In genomic region chr7:115352375-115352774, GRCh38 we compare ENCODE assay signal across 18 cellular contexts.
DNase-seq lines count a peak whose midpoint lies in the region; TF ChIP-seq lines count a peak whose summit lies in the region.
"Had no signal": no experiment of that assay in that cellular context is flagged by ENCODE, and none has a peak within 500 bp of the region (broad histone marks: within the 10 kb centered on the region; RNA-seq: fewer than 3 reads in every experiment).

No MANE protein-coding gene starts in this region.

- no peaks in the 10 kb centered on the region for H3K36me3 Mint-ChIP-seq in activated CD4-positive, alpha-beta T cell treated with anti-CD3 and anti-CD28 coated beads, Interleukin-2, amount 10 ng/mL, durations not matched to agents 7 days and 5 days (ENCODE audit: low read depth)

- H3K23ac ChIP-seq in neuronal stem cell (ENCODE audit: low read depth, low read length, poor library complexity), result no peak overlapping the region

- no peak overlapping the region for H3K27ac Mint-ChIP-seq in activated CD4-positive, alpha-beta T cell treated with anti-CD3 and anti-CD28 coated beads, Interleukin-2, amount 10 ng/mL, durations not matched to agents 7 days and 5 days
- H3K27ac Mint-ChIP-seq: activated T-helper 1 cell treated with anti-CD3 and anti-CD28 coated beads, Interleukin-12 subunit alpha, Interleukin-12 subunit beta, Interleukin-2, Interleukin-4 antibody, amounts not matched to agents 30 ng/mL and 10 ng/mL and 1 ng/mL, durations not matched to agents 14 hours and 24 hours and 36 hours had no signal

- H3K4ac ChIP-seq in neuronal stem cell (ENCODE audit: low read length), result no peak overlapping the region

- H3K27me3 ChIP-seq in neuronal stem cell (ENCODE audit: control insufficient read depth in 3 of 3, insufficient read depth in 3 of 3, low read depth in 1 of 3, low read length in 3 of 3), result no peaks in the 10 kb centered on the region
- no peaks in the 10 kb centered on the region for H3K27me3 ChIP-seq in spleen (replicated peaks in 1 of 7)
- H3K27me3 ChIP-seq: transverse colon had no signal

- H3K4me3 ChIP-seq in astrocyte of the spinal cord (ENCODE audit: low read depth, low read length) (no peak overlapping the region), neuronal stem cell (ENCODE audit: low read length in 2 of 2) (no peak overlapping the region), spleen (no peak overlapping the region)
- H3K4me3 ChIP-seq: prostate gland, transverse colon had no signal

- no peak overlapping the region for H3K4me3 Mint-ChIP-seq in activated CD4-positive, alpha-beta T cell treated with anti-CD3 and anti-CD28 coated beads, Interleukin-2, amount 10 ng/mL, durations not matched to agents 7 days and 5 days
- H3K4me3 Mint-ChIP-seq: activated T-helper 1 cell treated with anti-CD3 and anti-CD28 coated beads, Interleukin-12 subunit alpha, Interleukin-12 subunit beta, Interleukin-2, Interleukin-4 antibody, amounts not matched to agents 30 ng/mL and 10 ng/mL and 1 ng/mL, durations not matched to agents 14 hours and 24 hours and 36 hours had no signal

- H3K18ac ChIP-seq in neuronal stem cell (ENCODE audit: low read length), result no peak overlapping the region

- H3K79me1 ChIP-seq in neuronal stem cell (ENCODE audit: low read depth, low read length), result no peaks in the 10 kb centered on the region

- no peak overlapping the region for H2BK12ac ChIP-seq in neuronal stem cell (ENCODE audit: low read length)

- no peak overlapping the region for H2BK5ac ChIP-seq in neuronal stem cell (ENCODE audit: low read length)

- H3K9me3 ChIP-seq in neuronal stem cell (replicated peaks in 1 of 2; ENCODE audit: control insufficient read depth in 2 of 2, insufficient read depth in 1 of 2, low read depth in 1 of 2, low read length in 2 of 2) (no peaks in the 10 kb centered on the region), spleen (no peaks in the 10 kb centered on the region)
- H3K9me3 ChIP-seq: prostate gland, transverse colon had no signal

- POLR2A ChIA-PET in activated CD4-positive, alpha-beta T cell treated with anti-CD3 and anti-CD28 coated beads, Interleukin-2, amount 10 ng/mL, durations not matched to agents 7 days and 5 days (lab: Charles Lee), result no interaction called here

- no peak overlapping the region for H3K14ac ChIP-seq in neuronal stem cell (ENCODE audit: low read length)

- H3K27ac ChIP-seq in neuronal stem cell (replicated peaks; ENCODE audit: low read length) (no peak overlapping the region), spleen (no peak overlapping the region)
- H3K27ac ChIP-seq: prostate gland, transverse colon had no signal

- H3K4me1 ChIP-seq in neuronal stem cell (ENCODE audit: control insufficient read depth in 2 of 2, insufficient read depth in 1 of 2, low read depth in 1 of 2, low read length in 2 of 2), result no peaks in the 10 kb centered on the region
- H3K4me1 ChIP-seq in spleen, result no peaks in the 10 kb centered on the region
- H3K4me1 ChIP-seq: prostate gland had no signal

- peak; percentile 38 for DNase-seq in AG08396 (ENCODE audit: low spot score)
- DNase-seq in HT1080 (ENCODE audit: low read depth), result peak; percentile 72
- peak; percentile 48 for DNase-seq in astrocyte of the spinal cord (ENCODE audit: low read depth, low spot score)
- DNase-seq in iris pigment epithelial cell (ENCODE audit: low read depth), result peak; percentile 80
- no peak for DNase-seq in neuronal stem cell (ENCODE audit: low spot score)
- no peak for DNase-seq in NCI-H446 (lab: John Stamatoyannopoulos, UW)
- DNase-seq in activated CD4-positive, alpha-beta T cell treated with anti-CD3 and anti-CD28 coated beads, Interleukin-2, amount 10 ng/mL, durations not matched to agents 7 days and 5 days, result no peak
- DNase-seq in spleen, result no peak
- DNase-seq: activated CD4-positive, alpha-beta T cell treated with anti-CD3 and anti-CD28 coated beads, Interleukin-2, amount 50 U/mL, for 4 hours; C1 segment of cervical spinal cord; effector CD4-positive, alpha-beta T cell; KG1; NCI-H146; RPMI8226; T1000; transverse colon had no signal

- no peak overlapping the region for H3K9ac ChIP-seq in neuronal stem cell (ENCODE audit: low read depth, low read length, poor library complexity)

- no peaks in the 10 kb centered on the region for H3K4me1 Mint-ChIP-seq in activated CD4-positive, alpha-beta T cell treated with anti-CD3 and anti-CD28 coated beads, Interleukin-2, amount 10 ng/mL, durations not matched to agents 7 days and 5 days

- H2BK120ac ChIP-seq in neuronal stem cell (ENCODE audit: low read depth, low read length), result no peak overlapping the region

- TF ChIP-seq CTCF in astrocyte of the spinal cord (IDR thresholded peaks at IDR 0.05; ENCODE audit: low read depth, low read length), result peak; percentile 6
- no peak for TF ChIP-seq CTCF in spleen (IDR thresholded peaks at IDR 0.05 in 8 of 11, conservative IDR thresholded peaks at IDR 0.05 in 3 of 11)

- no peak overlapping the region for H2BK15ac ChIP-seq in neuronal stem cell (ENCODE audit: low read length)

- no peak overlapping the region for H4K8ac ChIP-seq in neuronal stem cell (ENCODE audit: low read depth, low read length)

- no peak overlapping the region for H2AK5ac ChIP-seq in neuronal stem cell (ENCODE audit: low read depth, low read length)

- CTCF ChIA-PET in activated CD4-positive, alpha-beta T cell treated with anti-CD3 and anti-CD28 coated beads, Interleukin-2, amount 10 ng/mL, durations not matched to agents 7 days and 5 days (lab: Charles Lee), result no interaction called here

- WGBS in neuronal stem cell (ENCODE audit: extremely low coverage in 2 of 2, insufficient read length in 2 of 2, insufficient replicate concordance in 1 of 2), 2 donors, result no CpG with 5 or more reads among the region's 2 CpGs
- WGBS in spleen, 5 donors, result 60 to 77% (median 71%) methylated on average over 2 of the region's 2 CpGs

- H4K91ac ChIP-seq in neuronal stem cell (ENCODE audit: low read depth, low read length, poor library complexity), result no peak overlapping the region

- TF ChIP-seq POLR2A in spleen (IDR thresholded peaks at IDR 0.05), result no peak

- no peaks in the 10 kb centered on the region for H3K27me3 Mint-ChIP-seq in activated CD4-positive, alpha-beta T cell treated with anti-CD3 and anti-CD28 coated beads, Interleukin-2, amount 10 ng/mL, durations not matched to agents 7 days and 5 days

- H3K36me3 ChIP-seq in neuronal stem cell (replicated peaks in 1 of 2; ENCODE audit: control insufficient read depth in 2 of 2, insufficient read depth in 2 of 2, low read length in 2 of 2) (no peaks in the 10 kb centered on the region), spleen (no peaks in the 10 kb centered on the region)
- H3K36me3 ChIP-seq: prostate gland, transverse colon had no signal

- in situ Hi-C loops in astrocyte of the spinal cord (cut with HindIII; ENCODE audit: low sequenced_read_pairs), result no loop called here

- H3K4me2 ChIP-seq in neuronal stem cell (ENCODE audit: insufficient read depth, low read length, poor library complexity, severe bottlenecking), result no peak overlapping the region

- H3K9me3 Mint-ChIP-seq in activated CD4-positive, alpha-beta T cell treated with anti-CD3 and anti-CD28 coated beads, Interleukin-2, amount 10 ng/mL, durations not matched to agents 7 days and 5 days, result no peaks in the 10 kb centered on the region
- H3K9me3 Mint-ChIP-seq: activated T-helper 1 cell treated with anti-CD3 and anti-CD28 coated beads, Interleukin-12 subunit alpha, Interleukin-12 subunit beta, Interleukin-2, Interleukin-4 antibody, amounts not matched to agents 30 ng/mL and 10 ng/mL and 1 ng/mL, durations not matched to agents 14 hours and 24 hours and 36 hours had no signal

- intact Hi-C loops in spleen (cut with DNase I; ENCODE audit: low total_unique reads), result no loop called here

- H2AFZ ChIP-seq in neuronal stem cell (ENCODE audit: low read length), result no peak overlapping the region

Comparison
In these comparisons a context has a peak if more than half of its experiments do, and no peak if none do; other contexts are left out.
1. DNase-seq: peak in AG08396 (single experiment), HT1080 (single experiment), astrocyte of the spinal cord (single experiment) and iris pigment epithelial cell (single experiment); none in neuronal stem cell (single experiment), NCI-H446 (0 of 2), activated CD4-positive, alpha-beta T cell treated with anti-CD3 and anti-CD28 coated beads, Interleukin-2, amount 10 ng/mL, durations not matched to agents 7 days and 5 days (single experiment) and spleen (single experiment).